ENCODE assay signal across 17 cellular contexts in the genomic region with DNA sequence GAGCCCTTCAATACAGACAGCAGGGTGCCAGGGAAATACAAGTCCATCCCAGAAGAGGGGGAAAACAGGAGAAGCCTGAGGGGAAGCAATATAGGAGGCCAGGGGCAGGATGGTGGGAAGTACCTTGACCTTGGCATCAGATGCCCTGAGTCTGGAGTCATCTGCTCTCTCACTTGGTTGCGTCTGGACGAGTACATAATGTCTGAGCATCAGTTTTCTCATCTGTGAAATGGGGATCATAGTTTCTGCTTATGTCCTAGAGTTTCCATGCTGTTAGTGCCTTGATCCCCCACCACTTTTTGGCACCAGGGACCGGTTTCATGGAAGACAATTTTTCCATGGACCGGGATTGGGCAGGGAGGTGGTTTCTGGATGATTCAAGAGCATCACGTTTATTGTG. TPM values are rescaled to one million over a fixed set of nuclear protein-coding genes. Genes with fewer than 3 reads are reported as not detected.
DNase-seq lines count a peak whose midpoint lies in the region; ATAC-seq and TF ChIP-seq lines count a peak whose summit lies in the region.
"Had no signal": no experiment of that assay in that cellular context is flagged by ENCODE, and none has a peak within 500 bp of the region (broad histone marks: within the 10 kb centered on the region; RNA-seq: fewer than 3 reads in every experiment).

No MANE protein-coding gene starts in this region.

- H3K4me3 ChIP-seq in NB4 (ENCODE audit: low read depth, low read length), result peak overlapping the region; percentile 21
- H3K4me3 ChIP-seq in ascending aorta, result no peak overlapping the region
- H3K4me3 ChIP-seq: tibial artery had no signal

- peaks cover 16 to 21% of the 10 kb centered on the region in 2 donors for H3K4me1 ChIP-seq in ascending aorta

- DNase-seq in activated CD8-positive, alpha-beta memory T cell treated with anti-CD3 and anti-CD28 coated beads, Interleukin-2, amount 10 ng/mL, durations not matched to agents 7 days and 5 days, result no peak
- DNase-seq in activated CD8-positive, alpha-beta memory T cell treated with anti-CD3 and anti-CD28 coated beads, Interleukin-2, amount 50 U/mL, for 48 hours, result no peak
- DNase-seq in NB4 (ENCODE audit: low read depth) (no peak), chondrocyte (ENCODE audit: low spot score) (peak; percentile 5), sciatic nerve (ENCODE audit: low spot score) (peak; percentile 37), OCI-M2 (lab: John Stamatoyannopoulos, UW; ENCODE audit: unreplicated experiment) (no peak), ascending aorta (ENCODE audit: low spot score in 2 of 2) (no peak), NCI-H2171 (lab: John Stamatoyannopoulos, UW) (no peak)
- DNase-seq: amygdala, cortex of kidney, HFFc6, hippocampal formation, MV-4-11, NCI-H446 treated with DMSO at 0.1 percent for 48 hours, SW 1271 had no signal

- H3K36me3 Mint-ChIP-seq in activated CD8-positive, alpha-beta memory T cell treated with anti-CD3 and anti-CD28 coated beads, Interleukin-2, amount 10 ng/mL, durations not matched to agents 7 days and 5 days, result peaks cover 21% of the 10 kb centered on the region
- H3K36me3 Mint-ChIP-seq in chondrocyte (ENCODE audit: low read depth), result peaks cover 7% of the 10 kb centered on the region

- intact Hi-C loops in sciatic nerve (cut with DNase I), result no loop called here
- intact Hi-C loops in ascending aorta (cut with DNase I), result no loop called here

- no peak for TF ChIP-seq POLR2A in NB4 (IDR thresholded peaks at IDR 0.05; ENCODE audit: extremely low read depth, insufficient read length)

- TF ChIP-seq CTCF in NB4 (IDR thresholded peaks at IDR 0.05; ENCODE audit: low read depth, low read length), result no peak
- TF ChIP-seq CTCF in chondrocyte (IDR thresholded peaks at IDR 0.05), result no peak
- TF ChIP-seq CTCF in ascending aorta (IDR thresholded peaks at IDR 0.05), result no peak

- H3K36me3 ChIP-seq in ascending aorta, result peaks cover 16 to 19% of the 10 kb centered on the region in 2 donors

- ATAC-seq in activated CD8-positive, alpha-beta memory T cell treated with anti-CD3 and anti-CD28 coated beads, Interleukin-2, amount 10 ng/mL, durations not matched to agents 7 days and 5 days, result no peak
- ATAC-seq in sciatic nerve, result no peak

- H3K9me3 ChIP-seq in ascending aorta, result no peaks in the 10 kb centered on the region
- H3K9me3 ChIP-seq: tibial artery had no signal

- CTCF ChIA-PET in activated CD8-positive, alpha-beta memory T cell treated with anti-CD3 and anti-CD28 coated beads, Interleukin-2, amount 10 ng/mL, durations not matched to agents 7 days and 5 days (lab: Charles Lee), result interaction anchor here (3.2 kb wide), 1 partner anchor 21 kb away, joined by 17 read pairs; no protein-coding TSS in a partner anchor

- no peaks in the 10 kb centered on the region for H3K27me3 ChIP-seq in ascending aorta
- H3K27me3 ChIP-seq: tibial artery had no signal

- no peaks in the 10 kb centered on the region for H3K9me3 Mint-ChIP-seq in activated CD8-positive, alpha-beta memory T cell treated with anti-CD3 and anti-CD28 coated beads, Interleukin-2, amount 10 ng/mL, durations not matched to agents 7 days and 5 days (ENCODE audit: low read depth)
- no peaks in the 10 kb centered on the region for H3K9me3 Mint-ChIP-seq in chondrocyte (ENCODE audit: low read depth)
- H3K9me3 Mint-ChIP-seq: HFFc6, neural crest cell had no signal

- H3K27ac ChIP-seq in ascending aorta, result no peak overlapping the region

- H3K4me3 Mint-ChIP-seq in activated CD8-positive, alpha-beta memory T cell treated with anti-CD3 and anti-CD28 coated beads, Interleukin-2, amount 10 ng/mL, durations not matched to agents 7 days and 5 days, result peak overlapping the region; percentile 96
- no peak overlapping the region for H3K4me3 Mint-ChIP-seq in chondrocyte (ENCODE audit: unreplicated experiment)
- H3K4me3 Mint-ChIP-seq: HFFc6, neural crest cell had no signal

- H3K27me3 Mint-ChIP-seq in activated CD8-positive, alpha-beta memory T cell treated with anti-CD3 and anti-CD28 coated beads, Interleukin-2, amount 10 ng/mL, durations not matched to agents 7 days and 5 days, result no peaks in the 10 kb centered on the region
- H3K27me3 Mint-ChIP-seq in chondrocyte (ENCODE audit: low read depth), result no peaks in the 10 kb centered on the region

- H3K27ac Mint-ChIP-seq in activated CD8-positive, alpha-beta memory T cell treated with anti-CD3 and anti-CD28 coated beads, Interleukin-2, amount 10 ng/mL, durations not matched to agents 7 days and 5 days, result peak overlapping the region; percentile 84
- H3K27ac Mint-ChIP-seq in chondrocyte (ENCODE audit: unreplicated experiment), result peak overlapping the region; percentile 34
- H3K27ac Mint-ChIP-seq: HFFc6 had no signal

- peaks cover 53% of the 10 kb centered on the region for H3K4me1 Mint-ChIP-seq in activated CD8-positive, alpha-beta memory T cell treated with anti-CD3 and anti-CD28 coated beads, Interleukin-2, amount 10 ng/mL, durations not matched to agents 7 days and 5 days
- H3K4me1 Mint-ChIP-seq in chondrocyte (ENCODE audit: low read depth), result peaks cover 41% of the 10 kb centered on the region

RNA-seq across cellular contexts. Expression of a gene that starts 2.3 kb away (rescaled TPM):
- total RNA-seq in activated CD8-positive, alpha-beta memory T cell treated with anti-CD3 and anti-CD28 coated beads, Interleukin-2, amount 10 ng/mL, durations not matched to agents 7 days and 5 days, result 100 to 1,000 TPM; 118 to 127 TPM
- total RNA-seq in chondrocyte, result 12.2 to 17.6 TPM (median 14.3 TPM) in 3 replicates
- 55.6 TPM for total RNA-seq in sciatic nerve
- total RNA-seq in ascending aorta, result 105 TPM

RNA-seq across cellular contexts. Expression of a gene that starts 14.4 kb away (rescaled TPM):
- total RNA-seq in activated CD8-positive, alpha-beta memory T cell treated with anti-CD3 and anti-CD28 coated beads, Interleukin-2, amount 10 ng/mL, durations not matched to agents 7 days and 5 days, result 100 to 1,000 TPM; 112 to 116 TPM
- 29.5 to 32.8 TPM (median 31.0 TPM) in 3 replicates for total RNA-seq in chondrocyte
- total RNA-seq in sciatic nerve, result 90.8 TPM
- 80.6 TPM for total RNA-seq in ascending aorta

Comparison
In these comparisons a context has a peak if more than half of its experiments do, and no peak if none do; other contexts are left out.
1. DNase-seq: peak in chondrocyte (single experiment) and sciatic nerve (single experiment); none in activated CD8-positive, alpha-beta memory T cell treated with anti-CD3 and anti-CD28 coated beads, Interleukin-2, amount 10 ng/mL, durations not matched to agents 7 days and 5 days (single experiment), activated CD8-positive, alpha-beta memory T cell treated with anti-CD3 and anti-CD28 coated beads, Interleukin-2, amount 50 U/mL, for 48 hours (single experiment), NB4 (single experiment), OCI-M2 (single experiment), ascending aorta (0 of 2) and NCI-H2171 (single experiment).